Comparison of ENCODE assay signal across 1 cellular context in genomic region chr10:101694056-101694673, GRCh38.
TF ChIP-seq lines count a peak whose summit lies in the region.

No MANE protein-coding gene starts in this region.

TF ChIP-seq in GM12878, 131 proteins besides CTCF, POLR2A, EP300 and RAD21 (continued from another document):
- TF ChIP-seq ZBTB33 (IDR thresholded peaks at IDR 0.05) (no peak), MEF2A (IDR thresholded peaks at IDR 0.05; ENCODE audit: insufficient read depth, low read depth, low read length) (no peak), EGR1 (IDR thresholded peaks at IDR 0.05; ENCODE audit: borderline replicate concordance in 1 of 2, low read depth in 2 of 2, low read length in 2 of 2) (no peak), SIX5 (IDR thresholded peaks at IDR 0.05; ENCODE audit: low read depth, low read length, severe bottlenecking) (no peak), SREBF1 (IDR thresholded peaks at IDR 0.05; ENCODE audit: low read length) (no peak), CHD4 (IDR thresholded peaks at IDR 0.05) (no peak), HDAC6 (IDR thresholded peaks at IDR 0.05; ENCODE audit: unreplicated experiment) (no peak), ETV6 (conservative IDR thresholded peaks at IDR 0.05 in 1 of 2, IDR thresholded peaks at IDR 0.05 in 1 of 2; ENCODE audit: borderline replicate concordance in 1 of 2, low read depth in 1 of 2) (no peak), RFX5 (IDR thresholded peaks at IDR 0.05; ENCODE audit: low read depth, low read length) (no peak), PAX8 (IDR thresholded peaks at IDR 0.05) (no peak), ZSCAN29 (IDR thresholded peaks at IDR 0.05) (peak; percentile 81; the same call in 1 of the 2 replicates), SMARCA5 (IDR thresholded peaks at IDR 0.05) (peak; percentile 81; the same call in 1 of the 2 replicates), CEBPB (IDR thresholded peaks at IDR 0.05; ENCODE audit: borderline replicate concordance in 1 of 2, low read depth in 2 of 2, low read length in 2 of 2) (no peak), LARP7 (IDR thresholded peaks at IDR 0.05) (peak; percentile 90; the same call in 1 of the 2 replicates), STAT1 (conservative IDR thresholded peaks at IDR 0.05) (no peak), RAD51 (IDR thresholded peaks at IDR 0.05) (no peak), NRF1 (conservative IDR thresholded peaks at IDR 0.05; ENCODE audit: low read depth, low read length) (no peak), ESRRA (IDR thresholded peaks at IDR 0.05; ENCODE audit: low read length) (0 out of 2 replicates have a peak, but pooled peaks have one; percentile 52), ZNF274 (IDR thresholded peaks at IDR 0.05; ENCODE audit: insufficient read depth, insufficient read length) (no peak), YBX1 (IDR thresholded peaks at IDR 0.05) (no peak), CBX3 (IDR thresholded peaks at IDR 0.05; ENCODE audit: borderline replicate concordance, low read depth) (no peak), SMAD5 (IDR thresholded peaks at IDR 0.05; ENCODE audit: low read depth) (no peak), BHLHE40 (IDR thresholded peaks at IDR 0.05; ENCODE audit: borderline replicate concordance in 1 of 2, low read depth in 2 of 2, low read length in 1 of 2) (peak in 1 of 2 experiments; percentile 52; a peak in 1 of 4 replicates), MAX (IDR thresholded peaks at IDR 0.05; ENCODE audit: low read depth, low read length) (no peak), IRF4 (IDR thresholded peaks at IDR 0.05; ENCODE audit: low read depth, low read length) (0 out of 2 replicates have a peak, but pooled peaks have one; percentile 8), RB1 (IDR thresholded peaks at IDR 0.05; ENCODE audit: borderline replicate concordance) (peak; percentile 53), NFYA (IDR thresholded peaks at IDR 0.05; ENCODE audit: borderline replicate concordance, low read depth, low read length) (no peak), TAF1 (IDR thresholded peaks at IDR 0.05; ENCODE audit: borderline replicate concordance, low read depth, low read length) (peak; percentile 76; the same call in 1 of the 2 replicates), EZH2 (IDR thresholded peaks at IDR 0.05; ENCODE audit: borderline replicate concordance, control insufficient read depth, low read depth, low read length) (no peak), EED (IDR thresholded peaks at IDR 0.05; ENCODE audit: low read depth) (no peak), NR2C1 (IDR thresholded peaks at IDR 0.05) (0 out of 2 replicates have a peak, but pooled peaks have one; percentile 46), STAT3 (IDR thresholded peaks at IDR 0.05; ENCODE audit: low read depth, low read length) (no peak), RBBP5 (conservative IDR thresholded peaks at IDR 0.05) (no peak), HDGF (IDR thresholded peaks at IDR 0.05) (peak; percentile 56; the same call in 1 of the 2 replicates), POLR2AphosphoS5 (IDR thresholded peaks at IDR 0.05; ENCODE audit: low read length) (peak; percentile 68; the same call in 1 of the 2 replicates), PAX5 (IDR thresholded peaks at IDR 0.05; ENCODE audit: borderline replicate concordance, low read depth, low read length) (peak; percentile 11; the same call in 1 of the 2 replicates)
- TF ChIP-seq, protein P1, sequence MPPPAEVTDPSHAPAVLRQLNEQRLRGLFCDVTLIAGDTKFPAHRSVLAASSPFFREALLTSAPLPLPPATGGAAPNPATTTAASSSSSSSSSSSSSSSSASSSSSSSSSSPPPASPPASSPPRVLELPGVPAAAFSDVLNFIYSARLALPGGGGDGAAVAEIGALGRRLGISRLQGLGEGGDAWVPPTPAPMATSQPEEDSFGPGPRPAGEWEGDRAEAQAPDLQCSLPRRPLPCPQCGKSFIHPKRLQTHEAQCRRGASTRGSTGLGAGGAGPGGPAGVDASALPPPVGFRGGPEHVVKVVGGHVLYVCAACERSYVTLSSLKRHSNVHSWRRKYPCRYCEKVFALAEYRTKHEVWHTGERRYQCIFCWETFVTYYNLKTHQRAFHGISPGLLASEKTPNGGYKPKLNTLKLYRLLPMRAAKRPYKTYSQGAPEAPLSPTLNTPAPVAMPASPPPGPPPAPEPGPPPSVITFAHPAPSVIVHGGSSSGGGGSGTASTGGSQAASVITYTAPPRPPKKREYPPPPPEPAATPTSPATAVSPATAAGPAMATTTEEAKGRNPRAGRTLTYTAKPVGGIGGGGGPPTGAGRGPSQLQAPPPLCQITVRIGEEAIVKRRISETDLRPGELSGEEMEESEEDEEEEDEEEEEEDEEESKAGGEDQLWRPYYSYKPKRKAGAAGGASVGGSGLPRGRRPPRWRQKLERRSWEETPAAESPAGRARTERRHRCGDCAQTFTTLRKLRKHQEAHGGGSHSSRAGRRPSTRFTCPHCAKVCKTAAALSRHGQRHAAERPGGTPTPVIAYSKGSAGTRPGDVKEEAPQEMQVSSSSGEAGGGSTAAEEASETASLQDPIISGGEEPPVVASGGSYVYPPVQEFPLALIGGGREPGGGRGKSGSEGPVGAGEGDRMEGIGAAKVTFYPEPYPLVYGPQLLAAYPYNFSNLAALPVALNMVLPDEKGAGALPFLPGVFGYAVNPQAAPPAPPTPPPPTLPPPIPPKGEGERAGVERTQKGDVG (CRISPR knock-in tag; IDR thresholded peaks at IDR 0.05) = no peak
- TF ChIP-seq, protein P2, sequence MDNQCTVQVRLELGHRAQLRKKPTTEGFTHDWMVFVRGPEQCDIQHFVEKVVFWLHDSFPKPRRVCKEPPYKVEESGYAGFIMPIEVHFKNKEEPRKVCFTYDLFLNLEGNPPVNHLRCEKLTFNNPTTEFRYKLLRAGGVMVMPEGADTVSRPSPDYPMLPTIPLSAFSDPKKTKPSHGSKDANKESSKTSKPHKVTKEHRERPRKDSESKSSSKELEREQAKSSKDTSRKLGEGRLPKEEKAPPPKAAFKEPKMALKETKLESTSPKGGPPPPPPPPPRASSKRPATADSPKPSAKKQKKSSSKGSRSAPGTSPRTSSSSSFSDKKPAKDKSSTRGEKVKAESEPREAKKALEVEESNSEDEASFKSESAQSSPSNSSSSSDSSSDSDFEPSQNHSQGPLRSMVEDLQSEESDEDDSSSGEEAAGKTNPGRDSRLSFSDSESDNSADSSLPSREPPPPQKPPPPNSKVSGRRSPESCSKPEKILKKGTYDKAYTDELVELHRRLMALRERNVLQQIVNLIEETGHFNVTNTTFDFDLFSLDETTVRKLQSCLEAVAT (IDR thresholded peaks at IDR 0.05) = no peak
TF ChIP-seq in GM12878: peak in this region for 28.
